ENCODE assay signal across 7 cellular contexts in genomic region chr2:39197003-39197402, GRCh38. TPM values are rescaled to one million over a fixed set of nuclear protein-coding genes. Genes with fewer than 3 reads are reported as not detected.
"Had no signal": no experiment of that assay in that cellular context is flagged by ENCODE, and none has a peak within 500 bp of the region (broad histone marks: within the 10 kb centered on the region; RNA-seq: fewer than 3 reads in every experiment).

No MANE protein-coding gene starts in this region.

RNA-seq across cellular contexts. Expression of gene CDKL4, which starts 46.8 kb away (rescaled TPM):
- total RNA-seq: left lobe of liver; mononuclear cell; naive thymus-derived CD8-positive, alpha-beta T cell had no signal
- polyA plus RNA-seq: immature natural killer cell; keratinocyte; liver; naive thymus-derived CD4-positive, alpha-beta T cell; naive thymus-derived CD8-positive, alpha-beta T cell had no signal
